Comparison of ENCODE assay signal across 18 cellular contexts in the genomic region with DNA sequence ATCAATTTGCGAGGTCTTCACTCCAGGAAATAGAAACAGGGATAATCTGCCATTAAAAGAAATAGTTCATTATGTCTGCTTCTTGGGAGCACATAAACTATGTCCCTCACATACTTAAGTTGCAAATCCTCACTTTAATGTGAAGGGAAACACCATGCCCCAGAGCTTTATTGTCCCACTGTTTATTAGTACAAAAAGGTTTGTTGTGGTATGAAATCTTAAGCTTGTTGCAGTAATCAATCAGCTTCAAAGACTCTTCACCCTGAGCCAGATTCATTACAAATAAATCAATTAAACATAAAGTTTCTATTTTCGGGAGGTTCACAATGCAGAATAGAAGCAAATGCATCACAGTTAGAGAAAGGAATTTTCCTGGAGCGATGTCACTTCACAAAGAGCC.
A peak's percentile ranks its signal among the peaks of the same experiment; 100 is the strongest.
DNase-seq lines count a peak whose midpoint lies in the region; ATAC-seq and TF ChIP-seq lines count a peak whose summit lies in the region.
"Had no signal": no experiment of that assay in that cellular context is flagged by ENCODE, and none has a peak within 500 bp of the region (broad histone marks: within the 10 kb centered on the region; RNA-seq: fewer than 3 reads in every experiment).

No MANE protein-coding gene starts in this region.

- H3K27me3 ChIP-seq in A673 (replicated peaks; ENCODE audit: insufficient read depth, low read depth, low read length, poor library complexity): no peaks in the 10 kb centered on the region

- H3K4me3 ChIP-seq in A673 (ENCODE audit: low read depth, low read length, poor library complexity, severe bottlenecking): no peak overlapping the region
- H3K4me3 ChIP-seq: A549, GM23248 had no signal

- intact Hi-C loops in A673 (cut with micrococcal nuclease; ENCODE audit: unreplicated experiment): no loop called here

- CTCF ChIA-PET in A673 (lab: Charles Lee): no interaction called here

- H3K27ac ChIP-seq in A673 (ENCODE audit: low read depth, low read length, poor library complexity, severe bottlenecking): no peak overlapping the region
- H3K27ac ChIP-seq: A549, GM23248 had no signal

- DNase-seq in A673 (ENCODE audit: low spot score) (peak; percentile 48), NCI-H69 (lab: John Stamatoyannopoulos, UW) (peak; percentile 72), mesothelial cell of epicardium (ENCODE audit: low spot score in 2 of 2, unreplicated experiment in 2 of 2) (no peak), retina (peak; percentile 72), NAMALWA (ENCODE audit: low spot score) (no peak), H4 (ENCODE audit: low spot score) (no peak)
- DNase-seq in activated T-cell treated with anti-CD3 and anti-CD28 coated beads, Interleukin-2, amount 50 U/mL, for 4 hours: no peak
- DNase-seq: 8988T; C1 segment of cervical spinal cord; Caco-2; CD4-positive, alpha-beta memory T cell; DMS153; DND-41; GM23248; H9; HFFc6 had no signal

- BruUV-seq in A673 (replicated peaks; lab: Mats Ljungman, UMichigan): no TSS peak

- peaks cover 4% of the 10 kb centered on the region for H3K4me1 ChIP-seq in A673 (ENCODE audit: insufficient read depth, low read length, poor library complexity, severe bottlenecking)
- H3K4me1 ChIP-seq: A549, Caco-2 had no signal

- no peak overlapping the region for H3K4me3 Mint-ChIP-seq in mesothelial cell of epicardium
- H3K4me3 Mint-ChIP-seq in activated T-cell treated with anti-CD3 and anti-CD28 coated beads, Interleukin-2, amount 50 U/mL, for 4 hours: no peak overlapping the region
- H3K4me3 Mint-ChIP-seq: CD4-positive, alpha-beta memory T cell; H9; HFFc6 had no signal

- H3K27me3 Mint-ChIP-seq in mesothelial cell of epicardium (ENCODE audit: low read depth): no peaks in the 10 kb centered on the region
- peaks cover 2% of the 10 kb centered on the region for H3K27me3 Mint-ChIP-seq in activated T-cell treated with anti-CD3 and anti-CD28 coated beads, Interleukin-2, amount 50 U/mL, for 4 hours (ENCODE audit: low read depth)

- peaks cover 41% of the 10 kb centered on the region for H3K4me1 Mint-ChIP-seq in mesothelial cell of epicardium
- no peaks in the 10 kb centered on the region for H3K4me1 Mint-ChIP-seq in activated T-cell treated with anti-CD3 and anti-CD28 coated beads, Interleukin-2, amount 50 U/mL, for 4 hours (ENCODE audit: low read depth)
- H3K4me1 Mint-ChIP-seq: CD4-positive, alpha-beta memory T cell had no signal

- H3K9me3 Mint-ChIP-seq in mesothelial cell of epicardium: no peaks in the 10 kb centered on the region
- no peaks in the 10 kb centered on the region for H3K9me3 Mint-ChIP-seq in activated T-cell treated with anti-CD3 and anti-CD28 coated beads, Interleukin-2, amount 50 U/mL, for 4 hours
- H3K9me3 Mint-ChIP-seq: CD4-positive, alpha-beta memory T cell; H9 had no signal

- ATAC-seq in activated T-cell treated with anti-CD3 and anti-CD28 coated beads, Interleukin-2, amount 50 U/mL, for 4 hours: no peak
- ATAC-seq: A549, HCT116 had no signal

- H3K9me3 ChIP-seq in A673 (ENCODE audit: low read depth, low read length, poor library complexity, severe bottlenecking): no peaks in the 10 kb centered on the region
- H3K9me3 ChIP-seq: A549, Caco-2 had no signal

- TF ChIP-seq CTCF in A673 (conservative IDR thresholded peaks at IDR 0.05; ENCODE audit: low read depth, low read length) (no peak), mesothelial cell of epicardium (IDR thresholded peaks at IDR 0.05; ENCODE audit: unreplicated experiment) (no peak)

- POLR2A ChIA-PET in A673 (lab: Charles Lee; ENCODE audit: low non-redundant PET): interaction anchor here (0.6 kb wide), 1 partner anchor 522 kb away, joined by 3 read pairs; no protein-coding TSS in a partner anchor

- H3K36me3 Mint-ChIP-seq in mesothelial cell of epicardium: no peaks in the 10 kb centered on the region
- H3K36me3 Mint-ChIP-seq in activated T-cell treated with anti-CD3 and anti-CD28 coated beads, Interleukin-2, amount 50 U/mL, for 4 hours (ENCODE audit: insufficient read depth): no peaks in the 10 kb centered on the region
- H3K36me3 Mint-ChIP-seq: CD4-positive, alpha-beta memory T cell had no signal

- peak overlapping the region; percentile 4 for H3K27ac Mint-ChIP-seq in mesothelial cell of epicardium
- H3K27ac Mint-ChIP-seq: CD4-positive, alpha-beta memory T cell; H9; HFFc6 had no signal

- H3K36me3 ChIP-seq in A673 (ENCODE audit: insufficient read depth, low read length, poor library complexity, severe bottlenecking): no peaks in the 10 kb centered on the region

Comparison
In these comparisons a context has a peak if more than half of its experiments do, and no peak if none do; other contexts are left out.
1. DNase-seq: peak in A673 (single experiment), NCI-H69 (single experiment) and retina (single experiment); none in mesothelial cell of epicardium (0 of 2), activated T-cell treated with anti-CD3 and anti-CD28 coated beads, Interleukin-2, amount 50 U/mL, for 4 hours (single experiment), NAMALWA (single experiment) and H4 (single experiment).